8 cellular contexts compared by ENCODE assay signal in the genomic region with DNA sequence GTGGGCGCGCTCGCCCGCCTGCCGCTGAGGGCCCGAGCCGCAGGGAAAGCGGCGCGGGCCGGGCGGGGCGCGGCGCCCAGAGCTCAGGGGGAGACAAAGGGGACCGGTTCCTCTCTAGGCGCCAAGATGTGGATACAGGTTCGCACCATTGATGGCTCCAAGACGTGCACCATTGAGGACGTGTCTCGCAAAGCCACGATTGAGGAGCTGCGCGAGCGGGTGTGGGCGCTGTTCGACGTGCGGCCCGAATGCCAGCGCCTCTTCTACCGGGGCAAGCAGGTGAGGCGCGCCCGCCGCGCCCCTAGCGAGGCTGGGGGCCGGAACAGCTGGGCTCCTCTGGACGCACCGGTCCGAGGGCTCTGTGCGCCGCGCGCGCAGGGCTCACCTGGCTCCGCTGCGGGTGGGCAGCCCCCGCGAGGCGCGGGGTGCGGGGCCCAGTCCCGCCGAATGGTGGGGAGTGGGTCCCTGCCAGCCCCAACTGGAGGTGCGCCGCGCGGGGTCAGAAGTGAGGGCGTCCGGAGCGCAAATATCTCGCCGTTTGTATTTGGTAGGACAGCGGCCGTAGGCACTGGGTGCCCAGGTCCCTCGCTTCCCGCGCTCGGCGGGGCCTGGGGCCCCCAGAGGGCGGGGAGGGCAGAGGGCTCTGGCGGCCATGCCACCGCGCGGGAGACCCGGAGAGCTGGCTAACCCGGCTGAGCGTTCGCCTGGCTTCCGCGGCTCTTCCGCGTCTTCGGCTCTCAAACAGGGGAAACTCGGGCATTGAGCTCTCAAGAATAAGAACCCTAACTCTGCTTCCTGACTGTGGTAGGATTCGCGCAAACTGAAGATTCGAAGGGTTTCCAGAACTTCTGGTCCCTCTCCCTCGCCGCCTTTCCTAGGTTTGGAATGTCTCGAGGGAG. TPM values are rescaled to one million over a fixed set of nuclear protein-coding genes. Genes with fewer than 3 reads are reported as not detected.
A peak's percentile ranks its signal among the peaks of the same experiment; 100 is the strongest.
DNase-seq lines count a peak whose midpoint lies in the region; ATAC-seq and TF ChIP-seq lines count a peak whose summit lies in the region.

No MANE protein-coding gene starts in this region.

- H3K27ac ChIP-seq in 22Rv1 (peak overlapping the region; percentile 85), left ventricle myocardium inferior (replicated peaks) (peak overlapping the region; percentile 93), psoas muscle (peak overlapping the region; percentile 84)

- ATAC-seq in GM18867 (IDR thresholded peaks at IDR 0.05; ENCODE audit: unreplicated experiment) (peak; percentile 13), HG03066 (IDR thresholded peaks at IDR 0.05; ENCODE audit: low read depth, unreplicated experiment) (peak; percentile 5), psoas muscle (peak; percentile 35 to 63 (median 54))
- peak in 1 of 2 donors; percentile 11 for ATAC-seq in activated naive CD4-positive, alpha-beta T cell treated with anti-CD3 and anti-CD28 coated beads, Interleukin-2, amount 50 U/mL, for 72 hours

- no peak; the same call in 1 of the 2 replicates for TF ChIP-seq CTCF in 22Rv1 (IDR thresholded peaks at IDR 0.05)
- no peak for TF ChIP-seq CTCF in left ventricle myocardium inferior (IDR thresholded peaks at IDR 0.05; ENCODE audit: borderline replicate concordance)
- no peak for TF ChIP-seq CTCF in psoas muscle (IDR thresholded peaks at IDR 0.05)

- H3K36me3 ChIP-seq in left ventricle myocardium inferior (no peaks in the 10 kb centered on the region), psoas muscle (ENCODE audit: insufficient read depth in 1 of 2, low read depth in 1 of 2) (peaks cover 2 to 4% of the 10 kb centered on the region in 2 donors)

- peak overlapping the region; percentile 45 to 79 for H3K27ac Mint-ChIP-seq in activated naive CD4-positive, alpha-beta T cell treated with anti-CD3 and anti-CD28 coated beads, Interleukin-2, amount 50 U/mL, for 72 hours

- intact Hi-C loops in left ventricle myocardium inferior (cut with micrococcal nuclease) = no loop called here
- intact Hi-C loops in psoas muscle (cut with DNase I) = loop anchor here in 1 of 2 donors (5.0 to 10.0 kb wide), 2 partner anchors 269 to 399 kb away; partner anchors contain the start of gene RANBP6

- 0 to 1% (median 0%) methylated on average over 63 to 93 of the region's 93 CpGs for WGBS in psoas muscle, 3 donors

- peak; percentile 27 for DNase-seq in RKO (ENCODE audit: low spot score)
- peak in 1 of 2 donors; percentile 36 for DNase-seq in activated naive CD4-positive, alpha-beta T cell treated with anti-CD3 and anti-CD28 coated beads, Interleukin-2, amount 50 U/mL, for 72 hours (ENCODE audit: low spot score in 2 of 2)
- no peak for DNase-seq in left ventricle myocardium inferior
- DNase-seq in psoas muscle = peak; percentile 29 to 49
- DNase-seq in SKM-1 treated with dmso at 0.1 percent for 144 hours (lab: John Stamatoyannopoulos, UW; ENCODE audit: unreplicated experiment) = no peak

- H3K4me3 ChIP-seq in left ventricle myocardium inferior (peak overlapping the region; percentile 86), psoas muscle (peak overlapping the region; percentile 99)

- H3K4me1 ChIP-seq in left ventricle myocardium inferior = peaks cover 52% of the 10 kb centered on the region
- peaks cover 24% of the 10 kb centered on the region for H3K4me1 ChIP-seq in psoas muscle

- H3K36me3 Mint-ChIP-seq in activated naive CD4-positive, alpha-beta T cell treated with anti-CD3 and anti-CD28 coated beads, Interleukin-2, amount 50 U/mL, for 72 hours = peaks cover 18 to 43% of the 10 kb centered on the region in 2 donors

- H3K27me3 ChIP-seq in left ventricle myocardium inferior (ENCODE audit: low read depth) = no peaks in the 10 kb centered on the region
- H3K27me3 ChIP-seq in psoas muscle (ENCODE audit: insufficient read depth in 3 of 3, low read length in 2 of 3) = peaks cover 0 to 11% (median 0%) of the 10 kb centered on the region in 3 donors

- peaks cover 0 to 4% of the 10 kb centered on the region in 2 donors for H3K9me3 Mint-ChIP-seq in activated naive CD4-positive, alpha-beta T cell treated with anti-CD3 and anti-CD28 coated beads, Interleukin-2, amount 50 U/mL, for 72 hours

- H3K9me3 ChIP-seq in left ventricle myocardium inferior (replicated peaks) (no peaks in the 10 kb centered on the region), psoas muscle (no peaks in the 10 kb centered on the region)

RNA-seq across cellular contexts. Expression of gene UHRF2, which starts 0.6 kb away (rescaled TPM):
- 10 to 100 TPM; 73.1 to 97.4 TPM for total RNA-seq in activated naive CD4-positive, alpha-beta T cell treated with anti-CD3 and anti-CD28 coated beads, Interleukin-2, amount 50 U/mL, for 72 hours
- total RNA-seq in left ventricle myocardium inferior (14.1 TPM), psoas muscle (10 to 100 TPM; 12.5 to 18.2 (median 15.2) TPM)
- 10 to 100 TPM; 11.2 to 13.3 (median 12.7) TPM for polyA plus RNA-seq in psoas muscle

Comparison
In these comparisons a context has a peak if more than half of its experiments do, and no peak if none do; other contexts are left out.
1. DNase-seq: peak in RKO (single experiment) and psoas muscle (2 of 2); none in left ventricle myocardium inferior (single experiment) and SKM-1 treated with dmso at 0.1 percent for 144 hours (single experiment).
2. Peak in every context shown above with its lines, with median percentiles within 50 percentile points of each other: H3K27ac ChIP-seq.